In the genomic region with DNA sequence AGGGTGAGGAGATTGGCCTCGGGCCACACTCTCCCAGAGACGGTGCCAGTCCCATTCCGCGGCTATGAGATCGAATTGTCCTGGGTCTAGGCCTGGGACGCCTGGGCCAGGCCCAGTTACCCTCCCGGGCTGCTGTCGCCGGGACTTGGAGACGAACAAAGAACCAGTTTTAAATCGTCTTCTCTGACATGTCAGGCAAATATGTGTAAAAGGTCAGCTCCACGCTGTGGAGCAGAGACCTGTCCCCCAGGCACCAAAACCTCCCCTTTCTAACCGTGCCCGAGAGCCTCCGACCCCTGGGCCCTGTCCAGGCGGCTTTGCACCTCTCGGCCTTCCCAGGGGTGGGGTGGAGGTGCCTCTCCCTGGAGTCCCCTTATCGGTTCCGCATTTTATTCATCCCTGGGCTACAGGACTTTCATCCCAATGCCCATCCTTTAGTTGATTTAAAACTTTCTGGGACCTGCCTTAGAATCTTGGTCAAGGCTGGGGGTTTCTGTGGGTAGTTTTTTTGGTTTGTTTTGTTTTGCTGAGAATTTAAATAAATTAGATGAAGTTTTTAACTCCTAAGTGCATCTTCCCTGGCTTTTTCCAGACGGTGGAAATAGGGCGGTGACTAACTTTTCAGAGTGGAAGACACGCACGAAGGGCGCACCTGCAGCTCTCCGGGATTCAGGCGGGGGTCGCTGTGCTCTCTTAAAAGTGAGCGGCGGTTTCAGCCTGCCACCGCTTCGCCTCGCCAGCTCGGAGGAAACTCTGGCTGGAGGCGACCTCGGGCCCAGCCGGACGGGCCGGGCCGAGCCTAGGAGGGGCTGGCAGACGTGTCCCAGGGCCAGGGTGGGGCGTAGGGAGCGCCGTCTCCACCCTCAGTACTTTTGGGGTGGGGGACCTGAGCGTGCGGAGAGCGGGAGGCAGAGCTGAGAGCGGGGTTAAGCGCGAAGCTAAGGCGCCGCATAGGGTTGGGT, we compare ENCODE assay signal across 16 cellular contexts. TPM values are rescaled to one million over a fixed set of nuclear protein-coding genes. Genes with fewer than 3 reads are reported as not detected.
DNase-seq lines count a peak whose midpoint lies in the region; ATAC-seq and TF ChIP-seq lines count a peak whose summit lies in the region.
"Had no signal": no experiment of that assay in that cellular context is flagged by ENCODE, and none has a peak within 500 bp of the region (broad histone marks: within the 10 kb centered on the region; RNA-seq: fewer than 3 reads in every experiment).

No MANE protein-coding gene starts in this region.

- no peaks in the 10 kb centered on the region for H3K36me3 Mint-ChIP-seq in glutamatergic neuron (ENCODE audit: unreplicated experiment)
- no peaks in the 10 kb centered on the region for H3K36me3 Mint-ChIP-seq in progenitor cell of endocrine pancreas (ENCODE audit: insufficient read depth)
- no peaks in the 10 kb centered on the region for H3K36me3 Mint-ChIP-seq in activated T-cell treated with anti-CD3 and anti-CD28 coated beads, Interleukin-2, amount 50 U/mL, for 24 hours (ENCODE audit: low read depth)

- peaks cover 5% of the 10 kb centered on the region for H3K4me1 Mint-ChIP-seq in glutamatergic neuron (ENCODE audit: low read depth, unreplicated experiment)
- H3K4me1 Mint-ChIP-seq in progenitor cell of endocrine pancreas (ENCODE audit: low read depth) = peaks cover 16% of the 10 kb centered on the region
- H3K4me1 Mint-ChIP-seq in activated T-cell treated with anti-CD3 and anti-CD28 coated beads, Interleukin-2, amount 50 U/mL, for 24 hours (ENCODE audit: low read depth) = peaks cover 13% of the 10 kb centered on the region

- no peaks in the 10 kb centered on the region for H3K9me3 Mint-ChIP-seq in glutamatergic neuron (ENCODE audit: unreplicated experiment)
- H3K9me3 Mint-ChIP-seq in progenitor cell of endocrine pancreas (ENCODE audit: low read depth) = no peaks in the 10 kb centered on the region
- H3K9me3 Mint-ChIP-seq in activated T-cell treated with anti-CD3 and anti-CD28 coated beads, Interleukin-2, amount 50 U/mL, for 24 hours = no peaks in the 10 kb centered on the region

- no peak overlapping the region for H3K27ac Mint-ChIP-seq in glutamatergic neuron (ENCODE audit: unreplicated experiment)
- peak overlapping the region; percentile 37 for H3K27ac Mint-ChIP-seq in progenitor cell of endocrine pancreas
- H3K27ac Mint-ChIP-seq in activated T-cell treated with anti-CD3 and anti-CD28 coated beads, Interleukin-2, amount 50 U/mL, for 24 hours = no peak overlapping the region

- peak; percentile 24 for TF ChIP-seq CTCF in GM12873 (IDR thresholded peaks at IDR 0.05; ENCODE audit: insufficient read depth, low read depth, low read length, missing control alignments)
- TF ChIP-seq CTCF in RWPE1 (conservative IDR thresholded peaks at IDR 0.05; ENCODE audit: low read depth) = no peak
- peak; percentile 37 for TF ChIP-seq CTCF in glutamatergic neuron (IDR thresholded peaks at IDR 0.05; ENCODE audit: partially characterized antibody, unreplicated experiment)
- peak; percentile 56 for TF ChIP-seq CTCF in progenitor cell of endocrine pancreas (IDR thresholded peaks at IDR 0.05; ENCODE audit: unreplicated experiment)

- POLR2A ChIA-PET in RWPE1 (lab: Yijun Ruan, JAX; ENCODE audit: low non-redundant PET) = no interaction called here

- H3K4me3 Mint-ChIP-seq in glutamatergic neuron (ENCODE audit: unreplicated experiment) (no peak overlapping the region), progenitor cell of endocrine pancreas (ENCODE audit: low read depth) (peak overlapping the region; percentile 16)
- no peak overlapping the region for H3K4me3 Mint-ChIP-seq in activated T-cell treated with anti-CD3 and anti-CD28 coated beads, Interleukin-2, amount 50 U/mL, for 24 hours

- no peak for DNase-seq in RWPE1 (ENCODE audit: low spot score)
- peak; percentile 59 for DNase-seq in glutamatergic neuron
- peak; percentile 17 for DNase-seq in progenitor cell of endocrine pancreas (ENCODE audit: low spot score, unreplicated experiment)
- no peak for DNase-seq in DMS53 (lab: John Stamatoyannopoulos, UW)
- DNase-seq in activated T-cell treated with anti-CD3 and anti-CD28 coated beads, Interleukin-2, amount 50 U/mL, for 24 hours = no peak
- DNase-seq: activated CD8-positive, alpha-beta T cell treated with anti-CD3 and anti-CD28 coated beads, Interleukin-2, amount 10 ng/mL, durations not matched to agents 7 days and 5 days; activated gamma-delta T cell treated with Interleukin-2 at 50 U/mL for 16 hours; body of pancreas; left ventricle myocardium inferior; NCI-H1105; NCI-H510A; spleen had no signal

- CTCF ChIA-PET in RWPE1 (lab: Yijun Ruan, JAX) = interaction anchor here (0.8 to 2.4 kb wide), 2 partner anchors 9 to 20 kb away, joined by 3 to 10 read pairs; no protein-coding TSS in a partner anchor

- H3K27ac ChIP-seq in RWPE1 = peak overlapping the region; percentile 77
- H3K27ac ChIP-seq: body of pancreas, left ventricle myocardium inferior, spleen had no signal

- H3K27me3 Mint-ChIP-seq in glutamatergic neuron (ENCODE audit: unreplicated experiment) (peaks cover 50% of the 10 kb centered on the region), progenitor cell of endocrine pancreas (peaks cover 99% of the 10 kb centered on the region)
- peaks cover 99% of the 10 kb centered on the region for H3K27me3 Mint-ChIP-seq in activated T-cell treated with anti-CD3 and anti-CD28 coated beads, Interleukin-2, amount 50 U/mL, for 24 hours

- ATAC-seq in GM21447 (IDR thresholded peaks at IDR 0.05; ENCODE audit: unreplicated experiment) (no peak), HG03520 (IDR thresholded peaks at IDR 0.05; ENCODE audit: unreplicated experiment) (no peak)
- ATAC-seq: activated CD8-positive, alpha-beta T cell treated with anti-CD3 and anti-CD28 coated beads, Interleukin-2, amount 10 ng/mL, durations not matched to agents 7 days and 5 days; body of pancreas; Right ventricle myocardium inferior had no signal

RNA-seq across cellular contexts. Expression of gene TFAP2A, which starts 6.0 kb away (rescaled TPM):
- 0.32 TPM for total RNA-seq in glutamatergic neuron (ENCODE audit: unreplicated experiment)
- total RNA-seq in progenitor cell of endocrine pancreas = 4.7 and 10.0 TPM in 2 replicates
- total RNA-seq: activated CD8-positive, alpha-beta T cell treated with anti-CD3 and anti-CD28 coated beads, Interleukin-2, amount 10 ng/mL, durations not matched to agents 7 days and 5 days; body of pancreas had no signal

Comparison
In these comparisons a context has a peak if more than half of its experiments do, and no peak if none do; other contexts are left out.
1. DNase-seq: peak in glutamatergic neuron (single experiment) and progenitor cell of endocrine pancreas (single experiment); none in RWPE1 (single experiment), DMS53 (single experiment) and activated T-cell treated with anti-CD3 and anti-CD28 coated beads, Interleukin-2, amount 50 U/mL, for 24 hours (single experiment).